In genomic region chr18:22300665-22301636, GRCh38 we compare ENCODE assay signal across 1 cellular context.
TF ChIP-seq lines count a peak whose summit lies in the region.

No MANE protein-coding gene starts in this region.

TF ChIP-seq in HCT116, 20 proteins besides CTCF, POLR2A, EP300 and RAD21 (continued from another document):
- TF ChIP-seq REST (IDR thresholded peaks at IDR 0.05; ENCODE audit: low read depth), result no peak
- peak; percentile 23; the same call in 1 of the 2 replicates for TF ChIP-seq JUND (IDR thresholded peaks at IDR 0.05)
- no peak for TF ChIP-seq MAX (IDR thresholded peaks at IDR 0.05)
- no peak for TF ChIP-seq TCF7L2 (IDR thresholded peaks at IDR 0.05; ENCODE audit: borderline replicate concordance, extremely low read depth, insufficient read depth, insufficient read length)
